ENCODE assay signal across 17 cellular contexts in the genomic region with DNA sequence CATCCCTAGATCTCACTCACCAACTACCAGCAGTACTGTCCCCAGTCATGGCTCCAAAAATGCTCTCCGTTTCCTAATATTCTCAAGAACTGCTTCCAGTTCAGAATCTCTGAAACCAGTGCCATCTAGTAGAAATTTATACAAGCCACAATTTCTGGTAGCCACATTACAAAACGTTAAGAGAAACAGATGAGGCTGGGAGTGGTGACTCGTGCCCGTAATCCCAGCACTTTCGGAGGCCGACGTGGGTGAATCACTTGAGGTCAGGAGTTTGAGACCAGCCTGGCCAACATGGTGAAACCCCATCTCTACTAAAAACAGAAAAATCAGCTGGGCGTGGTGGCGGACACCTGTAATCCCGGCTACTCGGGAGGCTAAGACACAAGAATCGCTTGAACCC.
DNase-seq lines count a peak whose midpoint lies in the region; ATAC-seq and TF ChIP-seq lines count a peak whose summit lies in the region.
"Had no signal": no experiment of that assay in that cellular context is flagged by ENCODE, and none has a peak within 500 bp of the region (broad histone marks: within the 10 kb centered on the region; RNA-seq: fewer than 3 reads in every experiment).

No MANE protein-coding gene starts in this region.

- H3K27ac Mint-ChIP-seq in stimulated activated memory B cell treated with anti-CD40 and anti-IgM and Interleukin-4, amounts not matched to agents 10 μg/mL and 1 μg/mL and 100 μg/mL, for 72 hours, result no peak overlapping the region
- H3K27ac Mint-ChIP-seq: CD8-positive, alpha-beta memory T cell; H9 had no signal

- no peak overlapping the region for H3K4me3 ChIP-seq in vagina
- H3K4me3 ChIP-seq: BLaER1, GM12878 had no signal

- H3K4me1 ChIP-seq in vagina (peaks cover 12% of the 10 kb centered on the region), foreskin keratinocyte (no peaks in the 10 kb centered on the region)
- H3K4me1 ChIP-seq: BLaER1, Caco-2 had no signal

- H3K4me1 Mint-ChIP-seq in stimulated activated memory B cell treated with anti-CD40 and anti-IgM and Interleukin-4, amounts not matched to agents 10 μg/mL and 1 μg/mL and 100 μg/mL, for 72 hours, result no peaks in the 10 kb centered on the region
- H3K4me1 Mint-ChIP-seq: CD8-positive, alpha-beta memory T cell; H9 had no signal

- H3K27ac ChIP-seq in vagina (no peak overlapping the region), foreskin keratinocyte (no peak overlapping the region)
- H3K27ac ChIP-seq: BLaER1 had no signal

- TF ChIP-seq CTCF in vagina (IDR thresholded peaks at IDR 0.05) (no peak), foreskin keratinocyte (conservative IDR thresholded peaks at IDR 0.05) (no peak)

- no peak for TF ChIP-seq POLR2A in vagina (IDR thresholded peaks at IDR 0.05)

- no peaks in the 10 kb centered on the region for H3K9me3 ChIP-seq in vagina
- H3K9me3 ChIP-seq: BLaER1, Caco-2 had no signal

- no peaks in the 10 kb centered on the region for H3K36me3 Mint-ChIP-seq in stimulated activated memory B cell treated with anti-CD40 and anti-IgM and Interleukin-4, amounts not matched to agents 10 μg/mL and 1 μg/mL and 100 μg/mL, for 72 hours
- H3K36me3 Mint-ChIP-seq: CD8-positive, alpha-beta memory T cell had no signal

- intact Hi-C loops in vagina (cut with DNase I), result no loop called here

- no peak overlapping the region for H3K4me3 Mint-ChIP-seq in stimulated activated memory B cell treated with anti-CD40 and anti-IgM and Interleukin-4, amounts not matched to agents 10 μg/mL and 1 μg/mL and 100 μg/mL, for 72 hours
- H3K4me3 Mint-ChIP-seq: H9 had no signal

- peak; percentile 16 for DNase-seq in EL
- peak; percentile 40 for DNase-seq in M059J (ENCODE audit: low read depth)
- DNase-seq in amniotic epithelial cell (ENCODE audit: low read depth), result peak; percentile 12
- DNase-seq in iris pigment epithelial cell (ENCODE audit: low read depth), result peak; percentile 3
- no peak for DNase-seq in vagina (ENCODE audit: extremely low spot score in 2 of 2)
- no peak for DNase-seq in foreskin keratinocyte
- DNase-seq: 8988T; AML-193; Caco-2; CD8-positive, alpha-beta memory T cell; DND-41; GOT3; H9; IMR-90 had no signal

- H3K9me3 Mint-ChIP-seq in stimulated activated memory B cell treated with anti-CD40 and anti-IgM and Interleukin-4, amounts not matched to agents 10 μg/mL and 1 μg/mL and 100 μg/mL, for 72 hours, result no peaks in the 10 kb centered on the region
- H3K9me3 Mint-ChIP-seq: CD8-positive, alpha-beta memory T cell; H9 had no signal

- H3K36me3 ChIP-seq in vagina, result no peaks in the 10 kb centered on the region
- H3K36me3 ChIP-seq: BLaER1 had no signal

- H3K27me3 ChIP-seq in vagina (no peaks in the 10 kb centered on the region), foreskin keratinocyte (no peaks in the 10 kb centered on the region)
- H3K27me3 ChIP-seq: BLaER1 had no signal

- ATAC-seq in foreskin keratinocyte, result no peak
- no peak for ATAC-seq in stimulated activated memory B cell treated with anti-CD40 and anti-IgM and Interleukin-4, amounts not matched to agents 10 μg/mL and 1 μg/mL and 100 μg/mL, for 72 hours
- ATAC-seq: GM12878 had no signal

- H3K27me3 Mint-ChIP-seq in stimulated activated memory B cell treated with anti-CD40 and anti-IgM and Interleukin-4, amounts not matched to agents 10 μg/mL and 1 μg/mL and 100 μg/mL, for 72 hours, result no peaks in the 10 kb centered on the region
- H3K27me3 Mint-ChIP-seq: CD8-positive, alpha-beta memory T cell had no signal

Comparison
In these comparisons a context has a peak if more than half of its experiments do, and no peak if none do; other contexts are left out.
1. DNase-seq: peak in EL (single experiment), M059J (single experiment), amniotic epithelial cell (single experiment) and iris pigment epithelial cell (single experiment); none in vagina (0 of 2) and foreskin keratinocyte (0 of 2).